ENCODE assay signal across 2 cellular contexts in the genomic region with DNA sequence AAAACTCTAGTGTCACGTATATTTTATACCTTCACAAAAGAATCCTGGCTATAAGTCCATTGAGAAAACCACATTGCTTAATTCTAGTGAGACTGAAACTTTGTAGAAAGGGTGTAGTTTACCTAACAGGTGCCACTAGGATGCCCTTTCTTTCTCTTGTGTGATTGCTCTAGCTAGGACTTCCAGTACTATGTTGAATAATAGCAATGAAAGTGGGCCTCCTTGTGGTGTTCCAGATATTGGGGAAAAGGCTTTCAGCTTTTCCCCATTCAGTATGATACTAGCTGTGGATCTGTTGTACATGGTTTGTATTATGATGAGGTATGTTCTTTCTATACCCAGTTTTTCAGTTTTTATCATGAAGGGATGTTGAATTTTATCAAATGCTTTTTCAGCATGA.
TF ChIP-seq lines count a peak whose summit lies in the region.

No MANE protein-coding gene starts in this region.

TF ChIP-seq in GM23338, 12 proteins besides CTCF, POLR2A, EP300 and RAD21 (continues in another document):
- TF ChIP-seq CREB1 (CRISPR knock-in tag; IDR thresholded peaks at IDR 0.05; ENCODE audit: low read depth) (no peak), POLR2AphosphoS5 (IDR thresholded peaks at IDR 0.05; ENCODE audit: low read depth) (no peak), EZH2phosphoT487 (IDR thresholded peaks at IDR 0.05; ENCODE audit: unreplicated experiment) (no peak), ZNF114 (CRISPR knock-in tag; IDR thresholded peaks at IDR 0.05) (no peak), ZNF462 (CRISPR knock-in tag; IDR thresholded peaks at IDR 0.05) (no peak), EZH2 (IDR thresholded peaks at IDR 0.05; ENCODE audit: low read depth, unreplicated experiment) (no peak), ZNF331 (CRISPR knock-in tag; IDR thresholded peaks at IDR 0.05; ENCODE audit: low read depth) (no peak), NANOG (IDR thresholded peaks at IDR 0.05; ENCODE audit: borderline replicate concordance) (no peak), STAT1 (IDR thresholded peaks at IDR 0.05; ENCODE audit: unreplicated experiment) (no peak)
- TF ChIP-seq, protein P1, sequence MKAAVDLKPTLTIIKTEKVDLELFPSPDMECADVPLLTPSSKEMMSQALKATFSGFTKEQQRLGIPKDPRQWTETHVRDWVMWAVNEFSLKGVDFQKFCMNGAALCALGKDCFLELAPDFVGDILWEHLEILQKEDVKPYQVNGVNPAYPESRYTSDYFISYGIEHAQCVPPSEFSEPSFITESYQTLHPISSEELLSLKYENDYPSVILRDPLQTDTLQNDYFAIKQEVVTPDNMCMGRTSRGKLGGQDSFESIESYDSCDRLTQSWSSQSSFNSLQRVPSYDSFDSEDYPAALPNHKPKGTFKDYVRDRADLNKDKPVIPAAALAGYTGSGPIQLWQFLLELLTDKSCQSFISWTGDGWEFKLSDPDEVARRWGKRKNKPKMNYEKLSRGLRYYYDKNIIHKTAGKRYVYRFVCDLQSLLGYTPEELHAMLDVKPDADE (IDR thresholded peaks at IDR 0.05): no peak

TF ChIP-seq in H1, 55 proteins besides CTCF, POLR2A, EP300 and RAD21:
- TF ChIP-seq SP2 (IDR thresholded peaks at IDR 0.05; ENCODE audit: low read length): no peak
- TF ChIP-seq, protein P2, sequence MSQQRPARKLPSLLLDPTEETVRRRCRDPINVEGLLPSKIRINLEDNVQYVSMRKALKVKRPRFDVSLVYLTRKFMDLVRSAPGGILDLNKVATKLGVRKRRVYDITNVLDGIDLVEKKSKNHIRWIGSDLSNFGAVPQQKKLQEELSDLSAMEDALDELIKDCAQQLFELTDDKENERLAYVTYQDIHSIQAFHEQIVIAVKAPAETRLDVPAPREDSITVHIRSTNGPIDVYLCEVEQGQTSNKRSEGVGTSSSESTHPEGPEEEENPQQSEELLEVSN (IDR thresholded peaks at IDR 0.05): no peak
